Comparison of ENCODE assay signal across 15 cellular contexts in the genomic region with DNA sequence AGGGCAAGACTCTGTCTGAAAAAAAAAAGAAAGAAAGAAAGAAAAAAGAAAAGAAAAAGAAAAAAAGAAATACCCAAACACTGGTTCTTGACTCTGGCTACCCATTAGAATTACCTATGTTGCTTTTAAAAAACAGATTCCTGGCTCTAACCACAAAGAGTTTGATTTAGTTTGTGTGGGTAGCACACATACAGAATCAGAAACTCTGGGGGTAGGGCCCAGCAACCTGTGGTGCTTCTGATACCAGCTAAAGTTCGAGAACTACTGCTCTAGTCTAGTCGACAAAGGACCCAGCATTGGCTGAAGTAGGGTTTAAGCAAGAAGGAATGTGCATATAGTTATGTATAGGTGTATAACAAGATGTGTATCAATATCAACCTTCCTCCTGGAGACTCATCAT.
DNase-seq lines count a peak whose midpoint lies in the region; ATAC-seq and TF ChIP-seq lines count a peak whose summit lies in the region.
"Had no signal": no experiment of that assay in that cellular context is flagged by ENCODE, and none has a peak within 500 bp of the region (broad histone marks: within the 10 kb centered on the region; RNA-seq: fewer than 3 reads in every experiment).

No MANE protein-coding gene starts in this region.

- no peak for TF ChIP-seq POLR2A in transverse colon (IDR thresholded peaks at IDR 0.05)
- no peak for TF ChIP-seq POLR2A in vagina (IDR thresholded peaks at IDR 0.05)
- TF ChIP-seq POLR2A in lower leg skin (IDR thresholded peaks at IDR 0.05): no peak

- TF ChIP-seq CTCF in GM12864 (IDR thresholded peaks at IDR 0.05; ENCODE audit: low read depth, low read length, missing control alignments) (no peak), transverse colon (IDR thresholded peaks at IDR 0.05) (no peak), vagina (IDR thresholded peaks at IDR 0.05) (no peak), lower leg skin (IDR thresholded peaks at IDR 0.05) (no peak)

- peaks cover 50 to 64% (median 51%) of the 10 kb centered on the region in 3 donors for H3K4me1 Mint-ChIP-seq in IgD-negative memory B cell
- peaks cover 55% of the 10 kb centered on the region for H3K4me1 Mint-ChIP-seq in memory B cell

- ATAC-seq in GM21360 (IDR thresholded peaks at IDR 0.05; ENCODE audit: unreplicated experiment) (peak; percentile 21), memory B cell (ENCODE audit: low read depth) (no peak)

- in situ Hi-C loops in transverse colon (cut with MboI; ENCODE audit: low pct_ligation_motif_present in 1 of 4, low pct_unique_long_range_greater_than_20kb in 1 of 4, low sequenced_read_pairs in 3 of 4): no loop called here

- H3K27me3 Mint-ChIP-seq in IgD-negative memory B cell: no peaks in the 10 kb centered on the region
- H3K27me3 Mint-ChIP-seq in memory B cell: no peaks in the 10 kb centered on the region

- DNase-seq in GM12864 (ENCODE audit: low read depth) (peak; percentile 8), memory B cell (ENCODE audit: low spot score in 2 of 2) (no peak), transverse colon (no peak), vagina (ENCODE audit: extremely low spot score in 2 of 2) (no peak), lower leg skin (ENCODE audit: low spot score in 2 of 2) (no peak)
- no peak for DNase-seq in stimulated activated CD4-positive, alpha-beta T cell treated with anti-CD3 and anti-CD28 coated beads, Interleukin-1b, Interleukin-23, amount 100 ng/mL, for 48 hours
- DNase-seq: Caco-2, HFFc6, NCI-H1436, NCI-H2029 treated with DMSO at 0.1 percent for 48 hours, NCI-H2171 treated with DMSO at 0.1 percent for 48 hours, NCI-H446 treated with DMSO at 0.1 percent for 48 hours had no signal

- peak overlapping the region; percentile 35 to 95 (median 55) for H3K27ac Mint-ChIP-seq in IgD-negative memory B cell
- H3K27ac Mint-ChIP-seq in memory B cell: peak overlapping the region; percentile 93
- H3K27ac Mint-ChIP-seq: HFFc6 had no signal

- H3K4me3 Mint-ChIP-seq in IgD-negative memory B cell (peak overlapping the region in 2 of 4 donors; percentile 28 to 83), memory B cell (peak overlapping the region; percentile 5)
- H3K4me3 Mint-ChIP-seq: HFFc6 had no signal

- 80 to 87% methylated on average over 1 to 2 of the region's 2 CpGs for WGBS in transverse colon (ENCODE audit: low coverage in 1 of 2), 2 donors
- WGBS in lower leg skin, 2 donors: 83 to 89% methylated on average over 2 of the region's 2 CpGs

- no peak for TF ChIP-seq EP300 in transverse colon (IDR thresholded peaks at IDR 0.05; ENCODE audit: low read depth)

- H3K27ac ChIP-seq in transverse colon (no peak overlapping the region), vagina (no peak overlapping the region)
- H3K27ac ChIP-seq: HL-60 had no signal

- H3K4me1 ChIP-seq in transverse colon: peaks cover 0 to 14% (median 0%) of the 10 kb centered on the region in 4 donors
- H3K4me1 ChIP-seq in vagina: no peaks in the 10 kb centered on the region
- H3K4me1 ChIP-seq: Caco-2 had no signal

- H3K4me3 ChIP-seq in GM12864 (ENCODE audit: low read depth, low read length): no peak overlapping the region
- H3K4me3 ChIP-seq in transverse colon: no peak overlapping the region
- H3K4me3 ChIP-seq in vagina: no peak overlapping the region
- no peak overlapping the region for H3K4me3 ChIP-seq in lower leg skin (ENCODE audit: low read depth, poor library complexity, severe bottlenecking)

- H3K9me3 Mint-ChIP-seq in IgD-negative memory B cell (no peaks in the 10 kb centered on the region), memory B cell (peaks cover 3% of the 10 kb centered on the region)

- intact Hi-C loops in transverse colon (cut with DNase I; ENCODE audit: low total_unique reads) (no loop called here), vagina (cut with DNase I) (no loop called here), lower leg skin (cut with DNase I; ENCODE audit: low total_unique reads) (no loop called here)

- H3K9me3 ChIP-seq in transverse colon (no peaks in the 10 kb centered on the region), vagina (no peaks in the 10 kb centered on the region)
- H3K9me3 ChIP-seq: Caco-2 had no signal

- H3K36me3 Mint-ChIP-seq in IgD-negative memory B cell (no peaks in the 10 kb centered on the region), memory B cell (peaks cover 6% of the 10 kb centered on the region)

- no peaks in the 10 kb centered on the region for H3K27me3 ChIP-seq in transverse colon
- H3K27me3 ChIP-seq in vagina: no peaks in the 10 kb centered on the region

- H3K36me3 ChIP-seq in transverse colon: no peaks in the 10 kb centered on the region
- H3K36me3 ChIP-seq in vagina: no peaks in the 10 kb centered on the region
